ENCODE assay signal across 1 cellular context in genomic region chr7:68980011-68980410, GRCh38.
TF ChIP-seq lines count a peak whose summit lies in the region.

No MANE protein-coding gene starts in this region.

TF ChIP-seq in GM23338, 12 proteins besides CTCF, POLR2A, EP300 and RAD21:
- TF ChIP-seq EZH2 (IDR thresholded peaks at IDR 0.05; ENCODE audit: low read depth, unreplicated experiment) (no peak), REST (IDR thresholded peaks at IDR 0.05; ENCODE audit: unreplicated experiment) (no peak), POLR2AphosphoS5 (IDR thresholded peaks at IDR 0.05; ENCODE audit: low read depth) (no peak), EZH2phosphoT487 (IDR thresholded peaks at IDR 0.05; ENCODE audit: unreplicated experiment) (no peak), CREB1 (CRISPR knock-in tag; IDR thresholded peaks at IDR 0.05; ENCODE audit: low read depth) (no peak), ZNF114 (CRISPR knock-in tag; IDR thresholded peaks at IDR 0.05) (no peak), JUNB (IDR thresholded peaks at IDR 0.05; ENCODE audit: unreplicated experiment) (no peak), ZNF462 (CRISPR knock-in tag; IDR thresholded peaks at IDR 0.05) (no peak), NANOG (IDR thresholded peaks at IDR 0.05; ENCODE audit: borderline replicate concordance) (no peak), ZNF331 (CRISPR knock-in tag; IDR thresholded peaks at IDR 0.05; ENCODE audit: low read depth) (no peak)
- TF ChIP-seq, protein P1, sequence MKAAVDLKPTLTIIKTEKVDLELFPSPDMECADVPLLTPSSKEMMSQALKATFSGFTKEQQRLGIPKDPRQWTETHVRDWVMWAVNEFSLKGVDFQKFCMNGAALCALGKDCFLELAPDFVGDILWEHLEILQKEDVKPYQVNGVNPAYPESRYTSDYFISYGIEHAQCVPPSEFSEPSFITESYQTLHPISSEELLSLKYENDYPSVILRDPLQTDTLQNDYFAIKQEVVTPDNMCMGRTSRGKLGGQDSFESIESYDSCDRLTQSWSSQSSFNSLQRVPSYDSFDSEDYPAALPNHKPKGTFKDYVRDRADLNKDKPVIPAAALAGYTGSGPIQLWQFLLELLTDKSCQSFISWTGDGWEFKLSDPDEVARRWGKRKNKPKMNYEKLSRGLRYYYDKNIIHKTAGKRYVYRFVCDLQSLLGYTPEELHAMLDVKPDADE (IDR thresholded peaks at IDR 0.05): no peak
